27 cellular contexts compared by ENCODE assay signal in the genomic region with DNA sequence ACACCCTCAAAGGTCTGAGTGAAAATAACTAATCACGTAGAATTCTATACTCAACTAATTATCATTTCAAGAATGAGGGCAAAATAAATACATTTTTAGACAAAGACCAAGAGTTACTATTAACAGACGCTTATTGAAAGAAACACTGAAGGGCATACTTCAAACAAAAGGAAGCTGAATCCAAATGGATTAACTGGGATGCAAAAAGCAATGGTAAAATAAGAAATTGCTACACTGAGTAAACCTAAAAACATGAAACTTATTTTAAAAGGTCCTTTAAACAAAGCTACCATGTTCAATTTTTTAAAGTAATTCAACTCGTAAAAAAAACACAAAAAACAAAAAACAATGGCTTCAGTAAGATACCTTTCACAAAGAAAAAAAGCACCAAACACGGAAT. TPM values are rescaled to one million over a fixed set of nuclear protein-coding genes. Genes with fewer than 3 reads are reported as not detected.
DNase-seq lines count a peak whose midpoint lies in the region; ATAC-seq, FAIRE-seq and TF ChIP-seq lines count a peak whose summit lies in the region.
"Had no signal": no experiment of that assay in that cellular context is flagged by ENCODE, and none has a peak within 500 bp of the region (broad histone marks: within the 10 kb centered on the region; RNA-seq: fewer than 3 reads in every experiment).

No MANE protein-coding gene starts in this region.

- TF ChIP-seq POLR2A in heart left ventricle (IDR thresholded peaks at IDR 0.05), result no peak

- CTCF ChIA-PET in WTC11 (lab: Charles Lee), result interaction anchor here (1.1 kb wide), 1 partner anchor 10 kb away, joined by 3 read pairs; no protein-coding TSS in a partner anchor

- peaks cover 0 to 5% (median 0%) of the 10 kb centered on the region in 9 donors for H3K36me3 ChIP-seq in heart left ventricle
- peaks cover 1% of the 10 kb centered on the region for H3K36me3 ChIP-seq in mesodermal cell (ENCODE audit: control insufficient read depth, insufficient read depth, low read length)
- H3K36me3 ChIP-seq in small intestine (ENCODE audit: control insufficient read depth in 2 of 2, insufficient read depth in 2 of 2, low read length in 2 of 2), result no peaks in the 10 kb centered on the region
- H3K36me3 ChIP-seq: MG63 had no signal

- peaks cover 55% of the 10 kb centered on the region for H3K4me1 Mint-ChIP-seq in WTC11

- H3K36me3 Mint-ChIP-seq in WTC11, result no peaks in the 10 kb centered on the region; the same call in 1 of the 2 replicates
- H3K36me3 Mint-ChIP-seq: CD4-positive, CD25-positive, alpha-beta regulatory T cell had no signal

- no peak for DNase-seq in heart left ventricle
- DNase-seq in Right ventricle myocardium inferior (ENCODE audit: missing footprints), result no peak
- DNase-seq in WTC11 (ENCODE audit: low spot score), result no peak
- DNase-seq in small intestine, result no peak
- DNase-seq in T1000 (lab: John Stamatoyannopoulos, UW), result no peak
- DNase-seq in activated CD4-positive, alpha-beta T cell treated with anti-CD3 and anti-CD28 coated beads for 48 hours, result no peak
- DNase-seq: CD4-positive, CD25-positive, alpha-beta regulatory T cell; DMS153; DND-41; GM23248; HCEC 1CT; KBM-7; MG63; NCI-H1105 treated with DMSO at 0.1 percent for 48 hours; NCI-H146; NCI-H1930; NCI-H2107; NCI-H446 treated with DMSO at 0.1 percent for 48 hours; NCI-H526 treated with DMSO at 0.1 percent for 48 hours; PC-9; Right ventricle myocardium superior had no signal

- no peak overlapping the region for H3K4me3 ChIP-seq in heart left ventricle
- H3K4me3 ChIP-seq in mesodermal cell (ENCODE audit: extremely low read depth, insufficient read depth, low read length, poor library complexity, severe bottlenecking), result no peak overlapping the region
- H3K4me3 ChIP-seq in small intestine (ENCODE audit: low read depth in 1 of 2, low read length in 2 of 2), result no peak overlapping the region
- H3K4me3 ChIP-seq: BLaER1, GM23248, MG63, PC-9, SJSA1 had no signal

- intact Hi-C loops in heart left ventricle (cut with DNase I) (no loop called here), Right ventricle myocardium inferior (cut with DNase I) (no loop called here)

- 86 to 93% (median 90%) methylated on average over 4 of the region's 4 CpGs for WGBS in heart left ventricle, 4 donors
- 100% methylated on average over 1 of the region's 4 CpGs for whole genome bisulfite sequencing in mesodermal cell (ENCODE audit: insufficient coverage in 2 of 2), 2 experiments
- WGBS in small intestine, 3 donors, result 87 to 93% (median 90%) methylated on average over 4 of the region's 4 CpGs

- H3K4me3 Mint-ChIP-seq in WTC11, result no peak overlapping the region
- H3K4me3 Mint-ChIP-seq: CD4-positive, CD25-positive, alpha-beta regulatory T cell had no signal

- POLR2A ChIA-PET in WTC11 (lab: Charles Lee), result interaction anchor here (1.1 kb wide), 1 partner anchor 10 kb away, joined by 8 read pairs; no protein-coding TSS in a partner anchor

- no peaks in the 10 kb centered on the region for H3K27me3 Mint-ChIP-seq in WTC11 (ENCODE audit: low read depth)

- H3K27ac Mint-ChIP-seq in WTC11, result peak overlapping the region; percentile 78; the same call in 1 of the 2 replicates

- no peak for TF ChIP-seq CTCF in heart left ventricle (IDR thresholded peaks at IDR 0.05)
- TF ChIP-seq CTCF in WTC11 (IDR thresholded peaks at IDR 0.05), result no peak

- FAIRE-seq in small intestine (lab: Jason Lieb, UNC), result peak; percentile 33
- FAIRE-seq: GM12892, GM18507, HTR-8/SVneo had no signal

- H3K27me3 ChIP-seq in heart left ventricle (no peaks in the 10 kb centered on the region), small intestine (ENCODE audit: control insufficient read depth in 2 of 2, insufficient read depth in 2 of 2, low read length in 2 of 2) (no peaks in the 10 kb centered on the region)
- H3K27me3 ChIP-seq: BLaER1, MG63, SJSA1 had no signal

- H3K9me3 ChIP-seq in heart left ventricle, result peaks cover 0 to 16% (median 0%) of the 10 kb centered on the region in 12 donors
- H3K9me3 ChIP-seq in mesodermal cell (ENCODE audit: control insufficient read depth, low read length), result peaks cover 6% of the 10 kb centered on the region
- no peaks in the 10 kb centered on the region for H3K9me3 ChIP-seq in small intestine (ENCODE audit: control insufficient read depth, low read depth)
- H3K9me3 ChIP-seq: MG63, SJSA1 had no signal

- peak overlapping the region in 10 of 12 donors; percentile 6 to 61 (median 28) for H3K27ac ChIP-seq in heart left ventricle
- H3K27ac ChIP-seq in mesodermal cell (ENCODE audit: low read depth, low read length, severe bottlenecking), result peak overlapping the region; percentile 50
- H3K27ac ChIP-seq in small intestine (ENCODE audit: low read depth in 1 of 2, low read length in 1 of 2), result no peak overlapping the region
- H3K27ac ChIP-seq: BLaER1, GM23248, PC-9, SJSA1 had no signal

- ATAC-seq in heart left ventricle, result no peak
- ATAC-seq in Right ventricle myocardium inferior, result no peak
- no peak for ATAC-seq in WTC11

- H3K4me1 ChIP-seq in heart left ventricle, result peaks cover 0 to 42% (median 10%) of the 10 kb centered on the region in 12 donors
- H3K4me1 ChIP-seq in mesodermal cell (ENCODE audit: control insufficient read depth, insufficient read depth, low read length, poor library complexity, severe bottlenecking), result peaks cover 4% of the 10 kb centered on the region
- H3K4me1 ChIP-seq in small intestine (ENCODE audit: control insufficient read depth in 2 of 2, insufficient read depth in 1 of 2, low read depth in 1 of 2, low read length in 1 of 2), result no peaks in the 10 kb centered on the region
- H3K4me1 ChIP-seq: SJSA1 had no signal

- peaks cover 3% of the 10 kb centered on the region; the same call in 1 of the 2 replicates for H3K9me3 Mint-ChIP-seq in WTC11

TF ChIP-seq in WTC11, 78 proteins besides CTCF, POLR2A, EP300 and RAD21:
- TF ChIP-seq KAT7 (CRISPR knock-in tag; IDR thresholded peaks at IDR 0.05; ENCODE audit: borderline replicate concordance), result no peak
- TF ChIP-seq ZNF232 (CRISPR knock-in tag; IDR thresholded peaks at IDR 0.05), result no peak

RNA-seq across cellular contexts. Expression of a gene that starts 28.2 kb away (rescaled TPM):
- total RNA-seq in heart left ventricle (10 to 100 TPM; 13.2 to 29.6 (median 17.6) TPM), Right ventricle myocardium inferior (20.1 TPM), WTC11 (2021) (61.9 to 72.8 TPM (median 68.8 TPM) in 3 replicates)
- polyA plus RNA-seq in heart left ventricle (1 to 10 TPM; 3.7 to 7.5 TPM), small intestine (1 to 10 TPM; 2.2 to 5.7 (median 2.5) TPM)
- 24.2 TPM for polyA plus RNA-seq in mesodermal cell (2013, experiment 1 of 2)
- 21.2 TPM for polyA plus RNA-seq in mesodermal cell (2013, experiment 2 of 2)

Comparison
In these comparisons a context has a peak if more than half of its experiments do, and no peak if none do; other contexts are left out.
1. H3K27ac ChIP-seq: peak in heart left ventricle (10 of 12) and mesodermal cell (single experiment); none in small intestine (0 of 2).